Comparison of ENCODE assay signal across 8 cellular contexts in the genomic region with DNA sequence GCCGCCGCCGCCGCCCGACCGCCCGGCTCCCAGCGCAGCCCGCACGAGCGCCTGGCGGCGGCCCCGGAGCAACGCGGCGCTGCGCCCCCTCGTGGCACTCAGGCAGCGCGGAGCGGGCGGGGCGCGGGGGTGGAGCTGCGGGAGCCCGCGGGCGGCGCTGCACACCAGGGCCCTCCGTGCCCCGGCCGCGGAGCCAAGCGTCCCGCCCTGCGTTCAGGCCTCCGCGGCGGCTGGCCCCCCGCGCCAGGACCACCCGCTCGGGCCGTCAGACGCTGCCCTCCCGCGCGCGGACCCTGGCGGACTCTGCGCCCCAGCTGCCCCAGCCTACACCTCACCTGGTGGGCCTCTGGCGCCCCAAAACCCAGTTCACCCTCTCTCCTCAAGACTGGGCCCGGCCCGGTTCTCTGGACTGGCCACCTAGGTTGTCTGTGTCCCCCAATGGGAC. TPM values are rescaled to one million over a fixed set of nuclear protein-coding genes. Genes with fewer than 3 reads are reported as not detected.
DNase-seq lines count a peak whose midpoint lies in the region; ATAC-seq and TF ChIP-seq lines count a peak whose summit lies in the region.

A gene (minus strand): TSS at position 75 of the 445 bp plus-strand sequence. CDS start 71,159 bp downstream, outside the sequence.

- intact Hi-C loops in posterior cingulate gyrus (cut with DNase I), result loop anchor here (1.0 to 5.0 kb wide), 3 partner anchors 47 to 83 kb away; a partner anchor contains a TSS

- H3K27me3 Mint-ChIP-seq in glutamatergic neuron (ENCODE audit: unreplicated experiment), result peaks cover 16% of the 10 kb centered on the region
- peaks cover 29% of the 10 kb centered on the region for H3K27me3 Mint-ChIP-seq in type B pancreatic cell

- peaks cover 10% of the 10 kb centered on the region for H3K4me1 Mint-ChIP-seq in glutamatergic neuron (ENCODE audit: low read depth, unreplicated experiment)
- H3K4me1 Mint-ChIP-seq in type B pancreatic cell (ENCODE audit: unreplicated experiment), result peaks cover 7% of the 10 kb centered on the region

- TF ChIP-seq CTCF in glutamatergic neuron (IDR thresholded peaks at IDR 0.05; ENCODE audit: partially characterized antibody, unreplicated experiment), result no peak
- TF ChIP-seq CTCF in type B pancreatic cell (conservative IDR thresholded peaks at IDR 0.05), result peak; percentile 67

- peak; percentile 78 for ATAC-seq in HG03108 (IDR thresholded peaks at IDR 0.05; ENCODE audit: unreplicated experiment)

- peak; percentile 32 to 60 (median 43) for DNase-seq in NCI-H1417 (lab: John Stamatoyannopoulos, UW)
- no peak for DNase-seq in NCI-H1417 treated with DMSO at 0.1 percent for 48 hours (lab: John Stamatoyannopoulos, UW)
- DNase-seq in RPMI8226, result peak; percentile 80
- DNase-seq in activated naive CD4-positive, alpha-beta T cell treated with anti-CD3 and anti-CD28 coated beads, Interleukin-2, amount 50 U/mL, for 16 hours, result peak; percentile 73
- peak; percentile 88 for DNase-seq in glutamatergic neuron
- DNase-seq in posterior cingulate gyrus, result peak in 9 of 10 donors; percentile 39 to 95 (median 66)
- DNase-seq in type B pancreatic cell (ENCODE audit: extremely low spot score, unreplicated experiment), result peak; percentile 83

- H3K36me3 Mint-ChIP-seq in glutamatergic neuron (ENCODE audit: unreplicated experiment), result no peaks in the 10 kb centered on the region
- H3K36me3 Mint-ChIP-seq in type B pancreatic cell, result no peaks in the 10 kb centered on the region

- H3K4me3 Mint-ChIP-seq in glutamatergic neuron (ENCODE audit: unreplicated experiment) (peak within 1 kb of the TSS; percentile 92), type B pancreatic cell (peak within 1 kb of the TSS; percentile 81)

- H3K9me3 Mint-ChIP-seq in glutamatergic neuron (ENCODE audit: unreplicated experiment), result peaks cover 11% of the 10 kb centered on the region
- H3K9me3 Mint-ChIP-seq in type B pancreatic cell, result no peaks in the 10 kb centered on the region

- H3K27ac Mint-ChIP-seq in glutamatergic neuron (ENCODE audit: unreplicated experiment), result peak within 1 kb of the TSS; percentile 34
- H3K27ac Mint-ChIP-seq in type B pancreatic cell, result no peak within 1 kb of the TSS

RNA-seq across cellular contexts. Expression of the gene that starts here (rescaled TPM):
- total RNA-seq in glutamatergic neuron (ENCODE audit: unreplicated experiment) (21.1 TPM), type B pancreatic cell (ENCODE audit: low replicate concordance) (0.36 and 0.77 TPM in 2 replicates)

Comparison
In these comparisons a context has a peak if more than half of its experiments do, and no peak if none do; other contexts are left out.
1. RNA of the gene that starts here (total RNA-seq): 21.1 TPM in glutamatergic neuron (single experiment); 0.36 to 0.77 TPM in type B pancreatic cell; every median in the first group is over 10 times any median in the second.
2. Peak in DNase-seq in type B pancreatic cell; RNA of the gene not detected or under 1 TPM.